In genomic region chr5:116573617-116574431, GRCh38 we compare ENCODE assay signal across 8 cellular contexts. TPM values are rescaled to one million over a fixed set of nuclear protein-coding genes. Genes with fewer than 3 reads are reported as not detected.
DNase-seq lines count a peak whose midpoint lies in the region; ATAC-seq, FAIRE-seq and TF ChIP-seq lines count a peak whose summit lies in the region.

No MANE protein-coding gene starts in this region.

- TF ChIP-seq EP300 in neural cell (conservative IDR thresholded peaks at IDR 0.05; ENCODE audit: poor library complexity, severe bottlenecking): no peak

- peak overlapping the region; percentile 78 for H3K4me3 Mint-ChIP-seq in activated T-cell treated with anti-CD3 and anti-CD28 coated beads, Interleukin-2, amount 50 U/mL, for 4 hours

- DNase-seq in activated T-cell treated with anti-CD3 and anti-CD28 coated beads, Interleukin-2, amount 50 U/mL, for 4 hours: no peak
- no peak for DNase-seq in activated T-cell treated with anti-CD3 and anti-CD28 coated beads, Interleukin-2, amount 50 U/mL, for 1 hour
- peak; percentile 39 for DNase-seq in UCSD-AML1 (lab: John Stamatoyannopoulos, UW; ENCODE audit: unreplicated experiment)
- DNase-seq in fibroblast of pulmonary artery (ENCODE audit: low read depth): peak; percentile 22
- no peak for DNase-seq in A172 (ENCODE audit: low spot score)
- DNase-seq in H54 (ENCODE audit: insufficient read length, low spot score): no peak

- H2AFZ ChIP-seq in neural cell (ENCODE audit: low read depth, low read length): peak overlapping the region; percentile 46

- peaks cover 5% of the 10 kb centered on the region for H3F3A ChIP-seq in neural cell (ENCODE audit: insufficient read depth, low read length, poor library complexity, severe bottlenecking)

- peak; percentile 19 for TF ChIP-seq RAD21 in neural cell (conservative IDR thresholded peaks at IDR 0.05)

- H3K27me3 ChIP-seq in neural cell (ENCODE audit: insufficient read depth, low read depth, low read length): peaks cover 47% of the 10 kb centered on the region

- H3K27ac ChIP-seq in neural cell (ENCODE audit: low read length): peak overlapping the region; percentile 52

- peaks cover 76% of the 10 kb centered on the region for H3K27me3 Mint-ChIP-seq in activated T-cell treated with anti-CD3 and anti-CD28 coated beads, Interleukin-2, amount 50 U/mL, for 4 hours (ENCODE audit: low read depth)

- H3K9me2 ChIP-seq in neural cell (ENCODE audit: insufficient read depth, low read length): no peaks in the 10 kb centered on the region

- H3K36me3 ChIP-seq in neural cell (ENCODE audit: insufficient read depth, low read length): no peaks in the 10 kb centered on the region

- TF ChIP-seq POLR2A in H54 (IDR thresholded peaks at IDR 0.05; ENCODE audit: low read depth, low read length): no peak

- no peaks in the 10 kb centered on the region for H3K9me3 Mint-ChIP-seq in activated T-cell treated with anti-CD3 and anti-CD28 coated beads, Interleukin-2, amount 50 U/mL, for 4 hours

- TF ChIP-seq CTCF in fibroblast of pulmonary artery (IDR thresholded peaks at IDR 0.05; ENCODE audit: low read length, missing control alignments) (no peak), neural cell (IDR thresholded peaks at IDR 0.05; ENCODE audit: poor library complexity, severe bottlenecking) (no peak)

- H3K4me2 ChIP-seq in neural cell (ENCODE audit: low read length): peak overlapping the region; percentile 54

- H3K4me1 Mint-ChIP-seq in activated T-cell treated with anti-CD3 and anti-CD28 coated beads, Interleukin-2, amount 50 U/mL, for 4 hours (ENCODE audit: low read depth): peaks cover 23% of the 10 kb centered on the region

- H3K9me3 ChIP-seq in neural cell (ENCODE audit: low read length): no peaks in the 10 kb centered on the region

- peak overlapping the region; percentile 59 for H3K9ac ChIP-seq in neural cell (ENCODE audit: low read length)

- peak overlapping the region; percentile 64 for H3K4me3 ChIP-seq in fibroblast of pulmonary artery (replicated peaks; ENCODE audit: low read depth, low read length)
- H3K4me3 ChIP-seq in neural cell (ENCODE audit: low read length): peak overlapping the region; percentile 79

- ATAC-seq in activated T-cell treated with anti-CD3 and anti-CD28 coated beads, Interleukin-2, amount 50 U/mL, for 4 hours: peak in 1 of 2 donors; percentile 10
- ATAC-seq in GM19328 (IDR thresholded peaks at IDR 0.05; ENCODE audit: unreplicated experiment): no peak

- H3K36me3 Mint-ChIP-seq in activated T-cell treated with anti-CD3 and anti-CD28 coated beads, Interleukin-2, amount 50 U/mL, for 4 hours (ENCODE audit: insufficient read depth): no peaks in the 10 kb centered on the region

- H4K20me1 ChIP-seq in neural cell (ENCODE audit: insufficient read depth): no peaks in the 10 kb centered on the region

- H3K79me2 ChIP-seq in neural cell (replicated peaks; ENCODE audit: insufficient read depth, low read length): peaks cover 43% of the 10 kb centered on the region

- FAIRE-seq in H54 (lab: Jason Lieb, UNC): no peak

TF ChIP-seq in neural cell, 6 proteins besides CTCF, POLR2A, EP300 and RAD21:
- TF ChIP-seq MXI1 (conservative IDR thresholded peaks at IDR 0.05; ENCODE audit: poor library complexity, severe bottlenecking) (peak; percentile 39), SMC3 (conservative IDR thresholded peaks at IDR 0.05; ENCODE audit: poor library complexity) (peak; percentile 23), POLR2AphosphoS5 (IDR thresholded peaks at IDR 0.05) (peak; percentile 31), EZH2 (IDR thresholded peaks at IDR 0.05; ENCODE audit: borderline replicate concordance, insufficient read depth, low read length, poor library complexity, severe bottlenecking) (no peak), REST (IDR thresholded peaks at IDR 0.05; ENCODE audit: borderline replicate concordance) (no peak), TAF1 (IDR thresholded peaks at IDR 0.05; ENCODE audit: low read depth) (no peak)
TF ChIP-seq in neural cell: peak in this region for 3.

RNA-seq across cellular contexts. Expression of gene SEMA6A, which starts 0.8 kb away (rescaled TPM):
- 1 to 10 TPM in 2 of 3 donors, under 1 TPM in 1; 0.92 to 2.1 (median 1.1) TPM for total RNA-seq in activated T-cell treated with anti-CD3 and anti-CD28 coated beads, Interleukin-2, amount 50 U/mL, for 4 hours
- polyA plus RNA-seq in neural cell: 6.5 and 6.6 TPM in 2 replicates
- 22.9 and 35.2 TPM in 2 replicates for polyA minus RNA-seq in neural cell
- total RNA-seq in A172 (2014; rRNA removed; shearing (Covaris generic)): 0.57 and 1.5 TPM in 2 replicates

Comparison
In these comparisons a context has a peak if more than half of its experiments do, and no peak if none do; other contexts are left out.
1. DNase-seq: peak in UCSD-AML1 (single experiment) and fibroblast of pulmonary artery (single experiment); none in activated T-cell treated with anti-CD3 and anti-CD28 coated beads, Interleukin-2, amount 50 U/mL, for 4 hours (single experiment), activated T-cell treated with anti-CD3 and anti-CD28 coated beads, Interleukin-2, amount 50 U/mL, for 1 hour (single experiment), A172 (single experiment) and H54 (single experiment).